ENCODE assay signal across 9 cellular contexts in genomic region chr20:45813006-45813340, GRCh38. TPM values are rescaled to one million over a fixed set of nuclear protein-coding genes. Genes with fewer than 3 reads are reported as not detected.
DNase-seq lines count a peak whose midpoint lies in the region; ATAC-seq and TF ChIP-seq lines count a peak whose summit lies in the region.
"Had no signal": no experiment of that assay in that cellular context is flagged by ENCODE, and none has a peak within 500 bp of the region (broad histone marks: within the 10 kb centered on the region; RNA-seq: fewer than 3 reads in every experiment).

No MANE protein-coding gene starts in this region.

- H3K4me3 Mint-ChIP-seq in GM23338 = peak overlapping the region; percentile 98

- H4K20me1 ChIP-seq in GM23338 (replicated peaks; ENCODE audit: insufficient read depth) (peaks cover 12% of the 10 kb centered on the region), SK-N-SH (ENCODE audit: insufficient read depth) (no peaks in the 10 kb centered on the region)

- H3K36me3 ChIP-seq in GM23338 (ENCODE audit: insufficient read depth) (peaks cover 45% of the 10 kb centered on the region), SK-N-SH (replicated peaks in 1 of 2; ENCODE audit: control insufficient read depth in 1 of 2, insufficient read depth in 2 of 2, low read length in 1 of 2) (peaks cover 27 to 29% of the 10 kb centered on the region in 2 experiments)

- H3F3A ChIP-seq in GM23338 (replicated peaks; ENCODE audit: low read depth) = peaks cover 41% of the 10 kb centered on the region
- peaks cover 20% of the 10 kb centered on the region for H3F3A ChIP-seq in SK-N-SH (replicated peaks; ENCODE audit: insufficient read depth)

- H3K9me3 ChIP-seq in SK-N-SH = no peaks in the 10 kb centered on the region

- POLR2A ChIA-PET in SK-N-SH (lab: Yijun Ruan, JAX) = interaction anchor here (1.2 to 1.7 kb wide), 2 partner anchors 20 to 21 kb away, joined by 4 read pairs; partner anchors contain the start of gene SNX21

- DNase-seq in GM23338 (ENCODE audit: low spot score) (no peak), SK-N-SH (no peak), fibroblast of the aortic adventitia (ENCODE audit: low read depth) (no peak), skeletal muscle cell (ENCODE audit: low read depth) (no peak), GM20000 (ENCODE audit: low spot score) (no peak), DMS53 treated with DMSO at 0.1 percent for 48 hours (lab: John Stamatoyannopoulos, UW; ENCODE audit: unreplicated experiment) (no peak), NCI-H2196 (lab: John Stamatoyannopoulos, UW; ENCODE audit: unreplicated experiment) (no peak)

- H3K27me3 ChIP-seq in GM23338 (ENCODE audit: insufficient read depth) = no peaks in the 10 kb centered on the region
- no peaks in the 10 kb centered on the region for H3K27me3 ChIP-seq in SK-N-SH (ENCODE audit: insufficient read depth)

- H3K9ac ChIP-seq in SK-N-SH = peak overlapping the region; percentile 88

- H3K27ac Mint-ChIP-seq in GM23338 = peak overlapping the region; percentile 83

- H3K9me2 ChIP-seq in GM23338 (ENCODE audit: insufficient read depth) (no peaks in the 10 kb centered on the region), SK-N-SH (no peaks in the 10 kb centered on the region)

- WGBS in SK-N-SH (ENCODE audit: low lambda C conversion rate) = 2% methylated on average over 11 of the region's 11 CpGs

- peaks cover 3% of the 10 kb centered on the region for H3K27me3 Mint-ChIP-seq in GM23338 (ENCODE audit: insufficient read depth, low read depth, poor library complexity)

- H3K36me3 Mint-ChIP-seq in GM23338 (ENCODE audit: low read depth) = peaks cover 79% of the 10 kb centered on the region

- peaks cover 13% of the 10 kb centered on the region for H3K4me1 ChIP-seq in GM23338 (ENCODE audit: insufficient read depth)
- peaks cover 0 to 11% of the 10 kb centered on the region in 2 experiments; a peak in 1 of 4 replicates for H3K4me1 ChIP-seq in SK-N-SH (ENCODE audit: control insufficient read depth in 1 of 2, insufficient read depth in 2 of 2, low read depth in 1 of 2, low read length in 1 of 2)

- H3K27ac ChIP-seq in GM23338 (ENCODE audit: low read depth) (peak overlapping the region; percentile 78), SK-N-SH (ENCODE audit: low read depth in 2 of 2, low read length in 1 of 2) (peak overlapping the region; percentile 44 to 54)

- CTCF ChIA-PET in SK-N-SH (lab: Yijun Ruan, JAX) = interaction anchor here (0.6 to 2.4 kb wide), 4 partner anchors 14 to 275 kb away, joined by 3 to 13 read pairs (median 4); no protein-coding TSS in a partner anchor

- H3K4me1 Mint-ChIP-seq in GM23338 = peaks cover 15% of the 10 kb centered on the region

- H2AFZ ChIP-seq in GM23338 = no peak overlapping the region
- H2AFZ ChIP-seq in SK-N-SH (ENCODE audit: low read depth) = peak overlapping the region; percentile 78

- H3K79me2 ChIP-seq in GM23338 (replicated peaks; ENCODE audit: insufficient read depth) = peaks cover 26% of the 10 kb centered on the region
- peaks cover 33% of the 10 kb centered on the region for H3K79me2 ChIP-seq in SK-N-SH (ENCODE audit: insufficient read depth)

- H3K4me2 ChIP-seq in GM23338 (peak overlapping the region; percentile 95), SK-N-SH (peak overlapping the region; percentile 94)

- H3K9me3 Mint-ChIP-seq in GM23338 = no peaks in the 10 kb centered on the region

- ATAC-seq in GM23338 (peak; percentile 17), GM21528 (IDR thresholded peaks at IDR 0.05; ENCODE audit: low FRiP score, unreplicated experiment) (no peak)

- TF ChIP-seq CTCF in GM23338 (conservative IDR thresholded peaks at IDR 0.05; ENCODE audit: low read depth in 2 of 2) (no peak), SK-N-SH (IDR thresholded peaks at IDR 0.05) (no peak), fibroblast of the aortic adventitia (IDR thresholded peaks at IDR 0.05; ENCODE audit: insufficient read depth, low read length) (no peak), GM20000 (IDR thresholded peaks at IDR 0.05; ENCODE audit: extremely low read depth, missing control alignments) (no peak)

- H3K4me3 ChIP-seq in GM23338 (peak overlapping the region; percentile 81), SK-N-SH (ENCODE audit: low read depth in 2 of 2, low read length in 1 of 2) (peak overlapping the region; percentile 78 to 80), fibroblast of the aortic adventitia (ENCODE audit: low read depth, low read length) (peak overlapping the region; percentile 82), skeletal muscle cell (ENCODE audit: low read depth, low read length) (peak overlapping the region; percentile 81)

- no peak for TF ChIP-seq EP300 in SK-N-SH (IDR thresholded peaks at IDR 0.05; ENCODE audit: borderline replicate concordance in 1 of 2, low read depth in 1 of 2, low read length in 1 of 2)

- no peak for TF ChIP-seq RAD21 in SK-N-SH (IDR thresholded peaks at IDR 0.05; ENCODE audit: low read length)

TF ChIP-seq in GM23338, 12 proteins besides CTCF, POLR2A, EP300 and RAD21 (continues in another document):
- TF ChIP-seq NANOG (IDR thresholded peaks at IDR 0.05; ENCODE audit: borderline replicate concordance) (no peak), EZH2 (IDR thresholded peaks at IDR 0.05; ENCODE audit: low read depth, unreplicated experiment) (no peak), ZNF114 (CRISPR knock-in tag; IDR thresholded peaks at IDR 0.05) (no peak), POLR2AphosphoS5 (IDR thresholded peaks at IDR 0.05; ENCODE audit: low read depth) (no peak)

TF ChIP-seq in SK-N-SH, 30 proteins besides CTCF, POLR2A, EP300 and RAD21 (continues in another document):
- TF ChIP-seq FOXJ3 (CRISPR knock-in tag; IDR thresholded peaks at IDR 0.05) (no peak), EZH2phosphoT487 (IDR thresholded peaks at IDR 0.05; ENCODE audit: borderline replicate concordance, low read depth) (no peak), TAF1 (IDR thresholded peaks at IDR 0.05; ENCODE audit: borderline replicate concordance, low read depth, low read length) (no peak), YY1 (IDR thresholded peaks at IDR 0.05; ENCODE audit: low read depth) (no peak), FOSL2 (IDR thresholded peaks at IDR 0.05; ENCODE audit: borderline replicate concordance, low read depth) (no peak), FOXM1 (IDR thresholded peaks at IDR 0.05; ENCODE audit: low read depth) (no peak), JUND (IDR thresholded peaks at IDR 0.05) (no peak), ZBTB33 (IDR thresholded peaks at IDR 0.05; ENCODE audit: borderline replicate concordance, low read depth) (no peak), NRF1 (IDR thresholded peaks at IDR 0.05; ENCODE audit: low read depth, low read length) (no peak), TCF12 (IDR thresholded peaks at IDR 0.05) (no peak)

RNA-seq across cellular contexts. Expression of gene UBE2C, which starts 0.5 kb away (rescaled TPM):
- 198 and 247 TPM in 2 replicates for total RNA-seq in GM23338 (2014; rRNA removed; shearing (Covaris generic))
- 698 and 742 TPM in 2 replicates for polyA plus RNA-seq in GM23338 (2016; fragmentation: Nextera tagmentation; extraction: Ambion mirVana)
- 82.8 and 115 TPM in 2 replicates for polyA plus RNA-seq in SK-N-SH (2012; rRNA removed)
- polyA plus RNA-seq in SK-N-SH (2012; cell fraction: cytosol; rRNA removed) = 82.5 and 93.2 TPM in 2 replicates
- 40.8 and 50.3 TPM in 2 replicates for polyA plus RNA-seq in SK-N-SH (2012; cell fraction: nucleus; rRNA removed)
- 0.49 and 53.3 TPM in 2 replicates for total RNA-seq in fibroblast of the aortic adventitia (ENCODE audit: low replicate concordance)

RNA-seq across cellular contexts. Expression of gene TNNC2, which starts 14.1 kb away (rescaled TPM):
- total RNA-seq in GM23338 (2014; rRNA removed; shearing (Covaris generic)) = 0.59 TPM in 1 of 2 replicates, not detected in the other
- polyA plus RNA-seq in GM23338 (2016; fragmentation: Nextera tagmentation; extraction: Ambion mirVana) (32.5 and 33.3 TPM in 2 replicates), SK-N-SH (2012; rRNA removed) (0.57 and 1.1 TPM in 2 replicates)
- 0.62 and 0.67 TPM in 2 replicates for polyA plus RNA-seq in SK-N-SH (2012; cell fraction: cytosol; rRNA removed)
- polyA plus RNA-seq in SK-N-SH (2012; cell fraction: nucleus; rRNA removed) = 4.0 and 4.1 TPM in 2 replicates
- 0.45 and 1.8 TPM in 2 replicates for total RNA-seq in fibroblast of the aortic adventitia (ENCODE audit: low replicate concordance)
- total RNA-seq: renal cortical epithelial cell had no signal

RNA-seq across cellular contexts. Expression of gene SNX21, which starts 20.6 kb away (rescaled TPM):
- 26.7 and 31.5 TPM in 2 replicates for total RNA-seq in GM23338 (2014; rRNA removed; shearing (Covaris generic))
- 13.3 and 15.5 TPM in 2 replicates for polyA plus RNA-seq in GM23338 (2016; fragmentation: Nextera tagmentation; extraction: Ambion mirVana)
- 20.6 and 22.1 TPM in 2 replicates for polyA plus RNA-seq in SK-N-SH (2012; rRNA removed)
- polyA plus RNA-seq in SK-N-SH (2012; cell fraction: cytosol; rRNA removed) = 10.7 and 15.9 TPM in 2 replicates
- 40.5 and 107 TPM in 2 replicates for polyA plus RNA-seq in SK-N-SH (2012; cell fraction: nucleus; rRNA removed)
- total RNA-seq in fibroblast of the aortic adventitia (ENCODE audit: low replicate concordance) = 88.8 and 90.7 TPM in 2 replicates

RNA-seq across cellular contexts. Expression of gene DNTTIP1, which starts 21.2 kb away (rescaled TPM):
- total RNA-seq in GM23338 (2014; rRNA removed; shearing (Covaris generic)) = 21.4 and 31.6 TPM in 2 replicates
- 50.3 TPM in 2 replicates for polyA plus RNA-seq in GM23338 (2016; fragmentation: Nextera tagmentation; extraction: Ambion mirVana)
- 60.0 and 65.8 TPM in 2 replicates for polyA plus RNA-seq in SK-N-SH (2012; rRNA removed)
- 59.6 and 66.6 TPM in 2 replicates for polyA plus RNA-seq in SK-N-SH (2012; cell fraction: cytosol; rRNA removed)
- polyA plus RNA-seq in SK-N-SH (2012; cell fraction: nucleus; rRNA removed) = 48.3 and 55.4 TPM in 2 replicates
- 17.4 and 26.4 TPM in 2 replicates for total RNA-seq in fibroblast of the aortic adventitia (ENCODE audit: low replicate concordance)

RNA-seq across cellular contexts. Expression of gene WFDC3, which starts 21.3 kb away (rescaled TPM):
- total RNA-seq in GM23338 (2014; rRNA removed; shearing (Covaris generic)) = 0.73 TPM in 1 of 2 replicates, not detected in the other
- 0.36 TPM in 1 of 2 replicates, not detected in the other for polyA plus RNA-seq in GM23338 (2016; fragmentation: Nextera tagmentation; extraction: Ambion mirVana)
- 0.76 and 0.97 TPM in 2 replicates for polyA plus RNA-seq in SK-N-SH (2012; rRNA removed)
- polyA plus RNA-seq in SK-N-SH (2012; cell fraction: cytosol; rRNA removed) = 0.85 and 1.1 TPM in 2 replicates
- 1.1 TPM in 2 replicates for polyA plus RNA-seq in SK-N-SH (2012; cell fraction: nucleus; rRNA removed)
- total RNA-seq in fibroblast of the aortic adventitia (ENCODE audit: low replicate concordance) = 0.18 TPM in 1 of 2 replicates, not detected in the other
